Comparison of ENCODE assay signal across 10 cellular contexts in the genomic region with DNA sequence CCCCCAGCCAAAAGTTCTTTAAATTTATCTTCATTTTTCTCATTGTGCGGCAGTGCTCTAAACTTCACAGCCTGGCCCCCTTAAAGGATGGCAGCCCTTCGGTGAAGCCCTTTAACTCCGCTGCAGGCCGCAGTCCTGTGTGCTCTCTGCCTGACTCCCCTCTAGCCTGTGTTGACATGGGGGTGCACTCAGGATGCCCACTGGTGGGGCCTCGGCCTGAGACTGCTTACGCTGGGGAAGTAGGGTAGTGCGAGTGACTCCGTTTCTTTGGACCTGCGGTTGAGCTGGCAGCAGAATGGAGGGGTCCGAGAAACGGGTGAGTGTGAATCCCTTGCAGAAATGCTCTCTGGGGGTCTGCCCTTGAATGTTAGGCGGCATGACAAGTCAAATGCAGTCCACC. TPM values are rescaled to one million over a fixed set of nuclear protein-coding genes. Genes with fewer than 3 reads are reported as not detected.
DNase-seq lines count a peak whose midpoint lies in the region; ATAC-seq and TF ChIP-seq lines count a peak whose summit lies in the region.
"Had no signal": no experiment of that assay in that cellular context is flagged by ENCODE, and none has a peak within 500 bp of the region (broad histone marks: within the 10 kb centered on the region; RNA-seq: fewer than 3 reads in every experiment).

No MANE protein-coding gene starts in this region.

- no peak for ATAC-seq in HG02763 (IDR thresholded peaks at IDR 0.05; ENCODE audit: unreplicated experiment)

- no peaks in the 10 kb centered on the region for H3K9me3 Mint-ChIP-seq in glutamatergic neuron (ENCODE audit: unreplicated experiment)

- peak overlapping the region; percentile 83 for H3K27ac ChIP-seq in RWPE1
- H3K27ac ChIP-seq: 22Rv1 had no signal

- peaks cover 33% of the 10 kb centered on the region for H3K4me1 Mint-ChIP-seq in glutamatergic neuron (ENCODE audit: low read depth, unreplicated experiment)

- no peaks in the 10 kb centered on the region for H3K9me3 ChIP-seq in skeletal muscle satellite cell (replicated peaks; ENCODE audit: low read length)

- POLR2A ChIA-PET in RWPE1 (lab: Yijun Ruan, JAX; ENCODE audit: low non-redundant PET), result no interaction called here

- H3K36me3 ChIP-seq in skeletal muscle satellite cell (ENCODE audit: insufficient read depth, low read length), result peaks cover 7% of the 10 kb centered on the region

- H3K27ac Mint-ChIP-seq in glutamatergic neuron (ENCODE audit: unreplicated experiment), result peak overlapping the region; percentile 96

- peak overlapping the region; percentile 17 for H3K4me2 ChIP-seq in skeletal muscle satellite cell (ENCODE audit: low read length)

- H3K9ac ChIP-seq in skeletal muscle satellite cell (ENCODE audit: low read depth, low read length), result no peak overlapping the region

- H3K27me3 ChIP-seq in skeletal muscle satellite cell (ENCODE audit: control insufficient read depth, insufficient read depth, low read length), result no peaks in the 10 kb centered on the region

- peak overlapping the region; percentile 44 for H3K4me3 Mint-ChIP-seq in glutamatergic neuron (ENCODE audit: unreplicated experiment)

- DNase-seq in DMS 273 (lab: John Stamatoyannopoulos, UW; ENCODE audit: unreplicated experiment) (peak; percentile 58), DMS 273 treated with DMSO at 0.1 percent for 48 hours (lab: John Stamatoyannopoulos, UW) (no peak), RWPE1 (ENCODE audit: low spot score) (no peak), glutamatergic neuron (no peak), NCI-H2081 (lab: John Stamatoyannopoulos, UW) (no peak), NCI-H345 treated with DMSO at 0.1 percent for 48 hours (lab: John Stamatoyannopoulos, UW; ENCODE audit: unreplicated experiment) (no peak)
- DNase-seq: NCI-H146 had no signal

- H3K36me3 Mint-ChIP-seq in glutamatergic neuron (ENCODE audit: unreplicated experiment), result no peaks in the 10 kb centered on the region

- no peak for TF ChIP-seq CTCF in RWPE1 (conservative IDR thresholded peaks at IDR 0.05; ENCODE audit: low read depth)
- TF ChIP-seq CTCF in glutamatergic neuron (IDR thresholded peaks at IDR 0.05; ENCODE audit: partially characterized antibody, unreplicated experiment), result no peak

- H3K4me1 ChIP-seq in skeletal muscle satellite cell (ENCODE audit: control insufficient read depth, insufficient read depth, low read length), result peaks cover 26% of the 10 kb centered on the region

- H3K27me3 Mint-ChIP-seq in glutamatergic neuron (ENCODE audit: unreplicated experiment), result peaks cover 4% of the 10 kb centered on the region

- CTCF ChIA-PET in RWPE1 (lab: Yijun Ruan, JAX), result interaction anchor here (0.6 kb wide), 1 partner anchor 453 kb away, joined by 3 read pairs; no protein-coding TSS in a partner anchor

- no peak overlapping the region for H3K4me3 ChIP-seq in skeletal muscle satellite cell (ENCODE audit: low read length)

RNA-seq across cellular contexts. Expression of a gene that starts 5.6 kb away (rescaled TPM):
- 28.8 TPM for total RNA-seq in glutamatergic neuron (ENCODE audit: unreplicated experiment)
- 39.5 and 40.2 TPM in 2 replicates for total RNA-seq in skeletal muscle satellite cell (2012; rRNA removed)
